ENCODE assay signal across 11 cellular contexts in the genomic region with DNA sequence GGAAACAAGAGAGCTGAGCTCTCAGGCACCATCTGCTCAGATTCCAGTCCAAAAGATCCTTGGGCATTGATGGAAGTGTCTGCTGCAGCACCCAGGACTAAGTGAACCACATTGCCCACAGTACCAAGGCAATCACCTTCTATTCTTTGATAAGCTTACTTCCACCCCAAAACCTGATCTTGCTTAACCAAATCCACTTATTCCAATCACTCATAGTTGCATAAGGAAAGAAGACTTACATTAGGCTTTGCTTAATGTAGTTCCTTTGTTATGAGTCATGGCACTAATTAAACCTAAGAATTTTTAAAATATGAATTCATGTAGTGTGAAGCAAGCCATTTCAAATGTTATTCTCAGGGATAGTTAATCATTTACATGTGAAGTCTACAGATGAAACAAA.
DNase-seq lines count a peak whose midpoint lies in the region; ATAC-seq and TF ChIP-seq lines count a peak whose summit lies in the region.
"Had no signal": no experiment of that assay in that cellular context is flagged by ENCODE, and none has a peak within 500 bp of the region (broad histone marks: within the 10 kb centered on the region; RNA-seq: fewer than 3 reads in every experiment).

No MANE protein-coding gene starts in this region.

- no peak for TF ChIP-seq POLR2A in prostate gland (IDR thresholded peaks at IDR 0.05)

- no peaks in the 10 kb centered on the region for H3K27me3 Mint-ChIP-seq in T-helper 2 cell treated with Interferon-gamma antibody and Interleukin-4, amounts not matched to agents 5 μg/mL and 100 μg/mL, for 36 hours (ENCODE audit: low read depth)

- H3K4me3 Mint-ChIP-seq in T-helper 2 cell treated with Interferon-gamma antibody and Interleukin-4, amounts not matched to agents 5 μg/mL and 100 μg/mL, for 36 hours: no peak overlapping the region
- H3K4me3 Mint-ChIP-seq: activated naive CD4-positive, alpha-beta T cell treated with anti-CD3 and anti-CD28 coated beads for 36 hours; CD8-positive, alpha-beta memory T cell had no signal

- H3K36me3 ChIP-seq in adipocyte (ENCODE audit: control insufficient read depth, insufficient read depth, low read length, severe bottlenecking) (no peaks in the 10 kb centered on the region), upper lobe of right lung (no peaks in the 10 kb centered on the region), prostate gland (no peaks in the 10 kb centered on the region)
- H3K36me3 ChIP-seq: gastrocnemius medialis had no signal

- H3K36me3 Mint-ChIP-seq in T-helper 2 cell treated with Interferon-gamma antibody and Interleukin-4, amounts not matched to agents 5 μg/mL and 100 μg/mL, for 36 hours (ENCODE audit: low read depth): no peaks in the 10 kb centered on the region

- no peaks in the 10 kb centered on the region for H3K27me3 ChIP-seq in adipocyte (replicated peaks; ENCODE audit: control insufficient read depth, insufficient read depth, low read length)
- H3K27me3 ChIP-seq in foreskin keratinocyte: no peaks in the 10 kb centered on the region
- H3K27me3 ChIP-seq in upper lobe of right lung: no peaks in the 10 kb centered on the region
- no peaks in the 10 kb centered on the region for H3K27me3 ChIP-seq in prostate gland (replicated peaks; ENCODE audit: insufficient read depth)
- H3K27me3 ChIP-seq: gastrocnemius medialis had no signal

- peaks cover 33% of the 10 kb centered on the region for H3K4me1 ChIP-seq in adipocyte (ENCODE audit: control insufficient read depth, insufficient read depth, low read length)
- peaks cover 12% of the 10 kb centered on the region for H3K4me1 ChIP-seq in foreskin keratinocyte
- no peaks in the 10 kb centered on the region for H3K4me1 ChIP-seq in upper lobe of right lung
- no peaks in the 10 kb centered on the region for H3K4me1 ChIP-seq in prostate gland (replicated peaks)
- H3K4me1 ChIP-seq: gastrocnemius medialis had no signal

- TF ChIP-seq CTCF in foreskin keratinocyte (conservative IDR thresholded peaks at IDR 0.05) (no peak), upper lobe of right lung (IDR thresholded peaks at IDR 0.05) (no peak), prostate gland (IDR thresholded peaks at IDR 0.05) (no peak)

- no peaks in the 10 kb centered on the region for H3K4me1 Mint-ChIP-seq in T-helper 2 cell treated with Interferon-gamma antibody and Interleukin-4, amounts not matched to agents 5 μg/mL and 100 μg/mL, for 36 hours (ENCODE audit: low read depth)

- intact Hi-C loops in upper lobe of right lung (cut with DNase I): no loop called here
- intact Hi-C loops in prostate gland (cut with DNase I): no loop called here

- peak; percentile 54 for ATAC-seq in foreskin keratinocyte
- ATAC-seq in upper lobe of right lung: peak; percentile 60
- ATAC-seq in HG03095 (IDR thresholded peaks at IDR 0.05; ENCODE audit: unreplicated experiment): no peak
- ATAC-seq: gastrocnemius medialis had no signal

- no peaks in the 10 kb centered on the region for H3K9me3 Mint-ChIP-seq in T-helper 2 cell treated with Interferon-gamma antibody and Interleukin-4, amounts not matched to agents 5 μg/mL and 100 μg/mL, for 36 hours
- H3K9me3 Mint-ChIP-seq: activated naive CD4-positive, alpha-beta T cell treated with anti-CD3 and anti-CD28 coated beads for 36 hours; CD8-positive, alpha-beta memory T cell had no signal

- peak overlapping the region; percentile 8 for H3K4me3 ChIP-seq in adipocyte (ENCODE audit: low read length)
- no peak overlapping the region for H3K4me3 ChIP-seq in upper lobe of right lung
- H3K4me3 ChIP-seq in prostate gland: no peak overlapping the region
- H3K4me3 ChIP-seq: gastrocnemius medialis had no signal

- DNase-seq in GM04503 (ENCODE audit: low read depth) (peak; percentile 11), adipocyte (ENCODE audit: low read depth) (peak; percentile 62), foreskin keratinocyte (peak; percentile 51 to 64), upper lobe of right lung (no peak), prostate gland (ENCODE audit: low spot score) (no peak)
- no peak for DNase-seq in T-helper 2 cell treated with Interferon-gamma antibody and Interleukin-4, amounts not matched to agents 5 μg/mL and 100 μg/mL, for 36 hours (ENCODE audit: low spot score)
- DNase-seq: activated CD4-positive, alpha-beta T cell treated with anti-CD3 and anti-CD28 coated beads for 4 hours; activated naive CD4-positive, alpha-beta T cell treated with anti-CD3 and anti-CD28 coated beads for 36 hours; CD8-positive, alpha-beta memory T cell; gastrocnemius medialis had no signal

- H3K27ac ChIP-seq in foreskin keratinocyte (no peak overlapping the region), upper lobe of right lung (no peak overlapping the region), prostate gland (no peak overlapping the region)
- H3K27ac ChIP-seq: gastrocnemius medialis had no signal

- no peak overlapping the region for H3K9ac ChIP-seq in adipocyte (ENCODE audit: low read length)

- H3K27ac Mint-ChIP-seq in T-helper 2 cell treated with Interferon-gamma antibody and Interleukin-4, amounts not matched to agents 5 μg/mL and 100 μg/mL, for 36 hours: no peak overlapping the region
- H3K27ac Mint-ChIP-seq: activated naive CD4-positive, alpha-beta T cell treated with anti-CD3 and anti-CD28 coated beads for 36 hours; CD8-positive, alpha-beta memory T cell had no signal

- no peaks in the 10 kb centered on the region for H3K9me3 ChIP-seq in adipocyte (ENCODE audit: control insufficient read depth, low read length)
- H3K9me3 ChIP-seq in upper lobe of right lung: no peaks in the 10 kb centered on the region
- H3K9me3 ChIP-seq in prostate gland: no peaks in the 10 kb centered on the region
- H3K9me3 ChIP-seq: gastrocnemius medialis had no signal

Comparison
In these comparisons a context has a peak if more than half of its experiments do, and no peak if none do; other contexts are left out.
1. DNase-seq: peak in GM04503 (single experiment), adipocyte (single experiment) and foreskin keratinocyte (2 of 2); none in upper lobe of right lung (single experiment), T-helper 2 cell treated with Interferon-gamma antibody and Interleukin-4, amounts not matched to agents 5 μg/mL and 100 μg/mL, for 36 hours (single experiment) and prostate gland (single experiment).